ENCODE assay signal across 11 cellular contexts in genomic region chr4:2930135-2930805, GRCh38. TPM values are rescaled to one million over a fixed set of nuclear protein-coding genes. Genes with fewer than 3 reads are reported as not detected.
DNase-seq lines count a peak whose midpoint lies in the region; ATAC-seq and TF ChIP-seq lines count a peak whose summit lies in the region.
"Had no signal": no experiment of that assay in that cellular context is flagged by ENCODE, and none has a peak within 500 bp of the region (broad histone marks: within the 10 kb centered on the region; RNA-seq: fewer than 3 reads in every experiment).

No MANE protein-coding gene starts in this region.

- no peak overlapping the region for H2BK15ac ChIP-seq in H9 (ENCODE audit: low read depth, low read length)

- no peaks in the 10 kb centered on the region for H3K9me3 Mint-ChIP-seq in H9
- no peaks in the 10 kb centered on the region for H3K9me3 Mint-ChIP-seq in activated naive CD8-positive, alpha-beta T cell treated with anti-CD3 and anti-CD28 coated beads, Interleukin-2, amount 50 U/mL, for 24 hours
- H3K9me3 Mint-ChIP-seq in natural killer cell: no peaks in the 10 kb centered on the region
- H3K9me3 Mint-ChIP-seq: T-helper 1 cell treated with Interleukin-12 subunit alpha and Interleukin-12 subunit beta and Interleukin-4 antibody, amounts not matched to agents 30 μg/mL and 1 μg/mL, for 36 hours had no signal

- H3K14ac ChIP-seq in H9 (ENCODE audit: insufficient read depth, low read length): no peak overlapping the region; the same call in 1 of the 2 replicates

- H3K36me3 Mint-ChIP-seq in H9 (ENCODE audit: insufficient read depth in 1 of 3, low read depth in 3 of 3): peaks cover 31 to 64% (median 51%) of the 10 kb centered on the region in 3 experiments
- H3K36me3 Mint-ChIP-seq in activated naive CD8-positive, alpha-beta T cell treated with anti-CD3 and anti-CD28 coated beads, Interleukin-2, amount 50 U/mL, for 24 hours (ENCODE audit: low read depth): peaks cover 33% of the 10 kb centered on the region
- H3K36me3 Mint-ChIP-seq in natural killer cell: no peaks in the 10 kb centered on the region

- no peak for ATAC-seq in activated naive CD8-positive, alpha-beta T cell treated with anti-CD3 and anti-CD28 coated beads, Interleukin-2, amount 50 U/mL, for 24 hours
- ATAC-seq in natural killer cell (no peak), GM18870 (IDR thresholded peaks at IDR 0.05; ENCODE audit: unreplicated experiment) (no peak)

- H3K79me2 ChIP-seq in H9 (ENCODE audit: insufficient read depth, low read length): no peaks in the 10 kb centered on the region

- H3K9me3 ChIP-seq in BLaER1 (no peaks in the 10 kb centered on the region), H9 (ENCODE audit: control insufficient read depth, low read depth, low read length) (no peaks in the 10 kb centered on the region)

- peaks cover 7% of the 10 kb centered on the region for H3K23me2 ChIP-seq in H9 (ENCODE audit: insufficient read length, low read depth, low read length, poor library complexity, severe bottlenecking)

- H3K56ac ChIP-seq in H9 (ENCODE audit: insufficient read length, low read depth, low read length): no peak overlapping the region

- H2AFZ ChIP-seq in H9 (ENCODE audit: low read length): no peak overlapping the region

- no peak overlapping the region for H4K5ac ChIP-seq in H9 (ENCODE audit: insufficient read length, low read depth, low read length)

- H3K27ac ChIP-seq in BLaER1 (peak overlapping the region; percentile 91), H9 (ENCODE audit: insufficient read length, low read depth, low read length) (no peak overlapping the region)

- H3K79me1 ChIP-seq in H9 (ENCODE audit: insufficient read depth, low read depth, low read length, poor library complexity, severe bottlenecking): no peaks in the 10 kb centered on the region

- no peak overlapping the region for H2BK120ac ChIP-seq in H9 (ENCODE audit: low read depth, low read length, poor library complexity, severe bottlenecking)

- TF ChIP-seq CTCF in H9 (conservative IDR thresholded peaks at IDR 0.05) (no peak), natural killer cell (IDR thresholded peaks at IDR 0.05) (no peak)

- no peak overlapping the region for H3K23ac ChIP-seq in H9 (ENCODE audit: insufficient read length, low read depth, low read length)

- H3K18ac ChIP-seq in H9 (ENCODE audit: insufficient read length, low read depth, low read length): no peak overlapping the region

- WGBS in H9 (ENCODE audit: extremely low coverage, insufficient read length, low lambda C conversion rate): no CpG with 5 or more reads among the region's 12 CpGs

- no peaks in the 10 kb centered on the region; the same call in 1 of the 2 replicates for H3K27me3 Mint-ChIP-seq in H9 (ENCODE audit: low read depth)
- H3K27me3 Mint-ChIP-seq in activated naive CD8-positive, alpha-beta T cell treated with anti-CD3 and anti-CD28 coated beads, Interleukin-2, amount 50 U/mL, for 24 hours: no peaks in the 10 kb centered on the region
- no peaks in the 10 kb centered on the region for H3K27me3 Mint-ChIP-seq in natural killer cell (ENCODE audit: low read depth in 2 of 2)

- peak overlapping the region; percentile 60 for H3K4me3 ChIP-seq in BLaER1

- peak; percentile 20 for DNase-seq in H9
- DNase-seq in activated naive CD8-positive, alpha-beta T cell treated with anti-CD3 and anti-CD28 coated beads, Interleukin-2, amount 50 U/mL, for 24 hours: no peak
- no peak for DNase-seq in natural killer cell
- no peak for DNase-seq in superior temporal gyrus (ENCODE audit: extremely low spot score)
- DNase-seq in HK-2 (ENCODE audit: unreplicated experiment): no peak
- DNase-seq in NCI-H1105 treated with DMSO at 0.1 percent for 48 hours (lab: John Stamatoyannopoulos, UW): no peak
- DNase-seq: DND-41, NCI-H524 treated with DMSO at 0.1 percent for 48 hours had no signal

- H3K4me2 ChIP-seq in BLaER1 (peak overlapping the region; percentile 96), H9 (ENCODE audit: insufficient read depth, insufficient read length, low read length) (no peak overlapping the region)

- H3K4me1 Mint-ChIP-seq in H9: peaks cover 5 to 13% of the 10 kb centered on the region in 2 experiments
- H3K4me1 Mint-ChIP-seq in activated naive CD8-positive, alpha-beta T cell treated with anti-CD3 and anti-CD28 coated beads, Interleukin-2, amount 50 U/mL, for 24 hours: peaks cover 17% of the 10 kb centered on the region
- H3K4me1 Mint-ChIP-seq in natural killer cell: peaks cover 13 to 22% of the 10 kb centered on the region in 2 donors

- H3T11ph ChIP-seq in H9 (ENCODE audit: low read length): no peak overlapping the region

- H3K4me1 ChIP-seq in BLaER1 (peaks cover 60% of the 10 kb centered on the region), H9 (ENCODE audit: insufficient read depth, low read length) (no peaks in the 10 kb centered on the region)

- H2BK12ac ChIP-seq in H9 (ENCODE audit: insufficient read length, low read depth, low read length): no peak overlapping the region

- no peak overlapping the region for H3K4ac ChIP-seq in H9 (ENCODE audit: low read depth, low read length)

- H4K20me1 ChIP-seq in BLaER1: peaks cover 52% of the 10 kb centered on the region
- peaks cover 2% of the 10 kb centered on the region for H4K20me1 ChIP-seq in H9 (ENCODE audit: control insufficient read depth, insufficient read depth, insufficient read length)

- no peak overlapping the region for H4K91ac ChIP-seq in H9 (ENCODE audit: insufficient read length, low read depth, low read length)

- H3K9ac ChIP-seq in BLaER1 (peak overlapping the region; percentile 75), H9 (ENCODE audit: extremely low read depth, insufficient read length, low read length) (no peak overlapping the region)

- intact Hi-C loops in natural killer cell (cut with micrococcal nuclease): loop anchor here (5.0 to 10.0 kb wide), 3 partner anchors 83 to 165 kb away; no protein-coding TSS in a partner anchor

- H4K8ac ChIP-seq in H9 (replicated peaks; ENCODE audit: insufficient read length, low read depth, low read length): no peak overlapping the region

- no peak overlapping the region for H2AK5ac ChIP-seq in H9 (ENCODE audit: insufficient read length, low read length)

- H3K27me3 ChIP-seq in BLaER1 (no peaks in the 10 kb centered on the region), H9 (ENCODE audit: insufficient read depth, low read length) (no peaks in the 10 kb centered on the region)

- peak overlapping the region in 2 of 3 experiments; percentile 40 to 72; a peak in 2 of 7 replicates for H3K27ac Mint-ChIP-seq in H9
- H3K27ac Mint-ChIP-seq in activated naive CD8-positive, alpha-beta T cell treated with anti-CD3 and anti-CD28 coated beads, Interleukin-2, amount 50 U/mL, for 24 hours: peak overlapping the region; percentile 22
- H3K27ac Mint-ChIP-seq in natural killer cell: peak overlapping the region; percentile 75 to 92

- peaks cover 53% of the 10 kb centered on the region for H3K36me3 ChIP-seq in BLaER1

- H2BK5ac ChIP-seq in H9 (ENCODE audit: insufficient read length, low read length): no peak overlapping the region

- H3K4me3 Mint-ChIP-seq in H9: no peak overlapping the region
- H3K4me3 Mint-ChIP-seq in activated naive CD8-positive, alpha-beta T cell treated with anti-CD3 and anti-CD28 coated beads, Interleukin-2, amount 50 U/mL, for 24 hours: no peak overlapping the region
- H3K4me3 Mint-ChIP-seq in natural killer cell: no peak overlapping the region
- H3K4me3 Mint-ChIP-seq: T-helper 1 cell treated with Interleukin-12 subunit alpha and Interleukin-12 subunit beta and Interleukin-4 antibody, amounts not matched to agents 30 μg/mL and 1 μg/mL, for 36 hours had no signal

- H2BK20ac ChIP-seq in H9 (ENCODE audit: low read depth, low read length, poor library complexity, severe bottlenecking): no peak overlapping the region

RNA-seq across cellular contexts. Expression of gene NOP14, which starts 32.9 kb away (rescaled TPM):
- total RNA-seq in H9 (2021): 50.1 and 50.3 TPM in 2 replicates
- 10 to 100 TPM; 20.9 to 25.0 (median 21.1) TPM for total RNA-seq in natural killer cell

RNA-seq across cellular contexts. Expression of gene GRK4, which starts 33.1 kb away (rescaled TPM):
- total RNA-seq in H9 (2021) (4.3 and 4.8 TPM in 2 replicates), natural killer cell (1 to 10 TPM; 2.0 to 6.4 (median 5.1) TPM)

Comparison
In these comparisons a context has a peak if more than half of its experiments do, and no peak if none do; other contexts are left out.
1. H3K27ac Mint-ChIP-seq: peak in every context shown above with its lines; median percentile 84 in natural killer cell; 56 in H9; 22 in activated naive CD8-positive, alpha-beta T cell treated with anti-CD3 and anti-CD28 coated beads, Interleukin-2, amount 50 U/mL, for 24 hours.